Comparison of ENCODE assay signal across 21 cellular contexts in the genomic region with DNA sequence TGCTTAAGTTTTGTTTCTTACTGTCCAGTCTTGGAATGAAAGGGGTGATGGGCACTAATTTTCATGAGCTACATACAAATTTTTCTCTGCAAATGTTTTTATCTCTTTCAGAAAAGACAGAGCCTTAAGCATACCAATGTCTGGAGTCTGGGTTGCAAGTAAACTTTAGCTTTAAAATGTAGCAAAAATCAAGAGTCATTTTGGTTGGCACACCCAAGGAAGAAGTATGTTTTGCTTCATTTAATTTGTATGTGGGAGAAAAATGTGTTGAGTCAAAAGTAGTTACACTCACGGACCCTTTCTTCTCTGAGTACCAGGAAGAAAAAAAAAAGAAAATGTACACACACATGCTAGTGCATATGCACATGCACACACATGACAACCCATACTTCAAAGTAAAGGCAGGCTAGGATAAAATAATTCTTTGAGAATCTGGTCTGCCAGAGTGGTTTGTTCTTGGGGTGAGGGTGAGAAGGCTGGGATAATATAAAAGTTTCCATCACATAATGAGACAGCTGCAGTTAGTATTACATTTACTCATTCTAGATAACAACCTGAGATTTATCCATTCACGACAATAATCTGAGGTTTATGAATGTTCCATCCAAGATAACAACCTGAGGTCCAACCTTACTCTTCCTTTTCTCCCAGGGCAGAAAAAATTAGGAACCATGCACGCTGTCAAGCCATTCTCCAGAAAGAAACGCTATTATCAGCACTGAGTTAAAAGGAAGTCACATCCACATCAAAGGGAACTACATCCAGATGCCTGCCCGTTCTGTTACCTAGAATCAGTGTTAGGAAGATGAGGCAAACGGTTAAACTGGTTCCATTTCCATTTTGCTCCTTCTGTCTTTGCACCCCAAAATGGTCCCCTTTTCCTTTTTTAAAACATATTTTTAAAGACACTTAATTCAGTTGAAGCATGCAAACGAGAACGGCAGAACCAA. TPM values are rescaled to one million over a fixed set of nuclear protein-coding genes. Genes with fewer than 3 reads are reported as not detected.
A peak's percentile ranks its signal among the peaks of the same experiment; 100 is the strongest.
DNase-seq lines count a peak whose midpoint lies in the region; ATAC-seq, FAIRE-seq and TF ChIP-seq lines count a peak whose summit lies in the region.
"Had no signal": no experiment of that assay in that cellular context is flagged by ENCODE, and none has a peak within 500 bp of the region (broad histone marks: within the 10 kb centered on the region; RNA-seq: fewer than 3 reads in every experiment).

No MANE protein-coding gene starts in this region.

- peaks cover 22% of the 10 kb centered on the region for H3K36me3 Mint-ChIP-seq in activated naive CD4-positive, alpha-beta T cell treated with anti-CD3 and anti-CD28 coated beads, Interleukin-2, amount 10 ng/mL, durations not matched to agents 7 days and 5 days
- no peaks in the 10 kb centered on the region for H3K36me3 Mint-ChIP-seq in stimulated activated naive CD8-positive, alpha-beta T cell treated with anti-CD3 and anti-CD28 coated beads, Interleukin-15, Interleukin-2, amounts not matched to agents 100 ng/mL and 50 ng/mL, for 24 hours (ENCODE audit: low read depth)

- H3K27ac Mint-ChIP-seq in activated naive CD4-positive, alpha-beta T cell treated with anti-CD3 and anti-CD28 coated beads, Interleukin-2, amount 10 ng/mL, durations not matched to agents 7 days and 5 days = no peak overlapping the region
- no peak overlapping the region for H3K27ac Mint-ChIP-seq in stimulated activated naive CD8-positive, alpha-beta T cell treated with anti-CD3 and anti-CD28 coated beads, Interleukin-15, Interleukin-2, amounts not matched to agents 100 ng/mL and 50 ng/mL, for 24 hours
- H3K27ac Mint-ChIP-seq: nephron progenitor cell, progenitor cell of endocrine pancreas had no signal

- no peak for TF ChIP-seq CTCF in kidney (IDR thresholded peaks at IDR 0.05; ENCODE audit: borderline replicate concordance, extremely low read depth, insufficient read depth)

- no peaks in the 10 kb centered on the region for H3K27me3 Mint-ChIP-seq in activated naive CD4-positive, alpha-beta T cell treated with anti-CD3 and anti-CD28 coated beads, Interleukin-2, amount 10 ng/mL, durations not matched to agents 7 days and 5 days
- no peaks in the 10 kb centered on the region for H3K27me3 Mint-ChIP-seq in stimulated activated naive CD8-positive, alpha-beta T cell treated with anti-CD3 and anti-CD28 coated beads, Interleukin-15, Interleukin-2, amounts not matched to agents 100 ng/mL and 50 ng/mL, for 24 hours
- H3K27me3 Mint-ChIP-seq: progenitor cell of endocrine pancreas had no signal

- H3K36me3 ChIP-seq in KOPT-K1 (ENCODE audit: insufficient read depth, low read length) (no peaks in the 10 kb centered on the region), adipocyte (ENCODE audit: control insufficient read depth, insufficient read depth, low read length, severe bottlenecking) (no peaks in the 10 kb centered on the region), kidney (ENCODE audit: control insufficient read depth in 1 of 2, insufficient read depth in 2 of 2, low read length in 2 of 2) (no peaks in the 10 kb centered on the region)

- H3K4me3 Mint-ChIP-seq in activated naive CD4-positive, alpha-beta T cell treated with anti-CD3 and anti-CD28 coated beads, Interleukin-2, amount 10 ng/mL, durations not matched to agents 7 days and 5 days = no peak overlapping the region
- H3K4me3 Mint-ChIP-seq in stimulated activated naive CD8-positive, alpha-beta T cell treated with anti-CD3 and anti-CD28 coated beads, Interleukin-15, Interleukin-2, amounts not matched to agents 100 ng/mL and 50 ng/mL, for 24 hours = peak overlapping the region; percentile 59
- H3K4me3 Mint-ChIP-seq: nephron progenitor cell had no signal

- H3K9me3 ChIP-seq in KOPT-K1 (ENCODE audit: insufficient read depth, low read length, poor library complexity, severe bottlenecking) (no peaks in the 10 kb centered on the region), adipocyte (ENCODE audit: control insufficient read depth, low read length) (no peaks in the 10 kb centered on the region), kidney (ENCODE audit: control insufficient read depth in 1 of 2, low read length in 2 of 2) (no peaks in the 10 kb centered on the region)
- H3K9me3 ChIP-seq: MG63 had no signal

- intact Hi-C loops in kidney (cut with DNase I) = no loop called here

- peak; percentile 24 for DNase-seq in activated naive CD4-positive, alpha-beta T cell treated with anti-CD3 and anti-CD28 coated beads, Interleukin-2, amount 10 ng/mL, durations not matched to agents 7 days and 5 days
- DNase-seq in activated naive CD4-positive, alpha-beta T cell treated with Interleukin-2 at 50 U/mL for 16 hours = no peak
- peak; percentile 52 for DNase-seq in adipocyte (ENCODE audit: low read depth)
- no peak for DNase-seq in frontal cortex (ENCODE audit: low spot score in 2 of 2)
- no peak for DNase-seq in kidney
- DNase-seq: activated CD4-positive, CD25-positive, alpha-beta regulatory T cell; activated gamma-delta T cell treated with Interleukin-2 at 50 U/mL for 16 hours; glutamatergic neuron; MG63; NCI-H1417 treated with DMSO at 0.1 percent for 48 hours; NCI-H2107; NCI-H510A treated with DMSO at 0.1 percent for 48 hours; nephron progenitor cell; stimulated activated CD4-positive, alpha-beta T cell treated with anti-CD3 and anti-CD28 coated beads, Interleukin-1b, Interleukin-23, amount 100 ng/mL, for 48 hours; T-helper 9 cell; trophoblast cell had no signal

- H3K9ac ChIP-seq in adipocyte (ENCODE audit: low read length) = no peak overlapping the region
- no peak overlapping the region for H3K9ac ChIP-seq in kidney (ENCODE audit: low read length in 2 of 2)

- H3K4me1 ChIP-seq in adipocyte (ENCODE audit: control insufficient read depth, insufficient read depth, low read length) (peaks cover 24% of the 10 kb centered on the region), kidney (ENCODE audit: control insufficient read depth in 1 of 2, insufficient read depth in 1 of 2, low read depth in 1 of 2, low read length in 2 of 2) (no peaks in the 10 kb centered on the region)

- H3K9me3 Mint-ChIP-seq in activated naive CD4-positive, alpha-beta T cell treated with anti-CD3 and anti-CD28 coated beads, Interleukin-2, amount 10 ng/mL, durations not matched to agents 7 days and 5 days = no peaks in the 10 kb centered on the region
- H3K9me3 Mint-ChIP-seq in stimulated activated naive CD8-positive, alpha-beta T cell treated with anti-CD3 and anti-CD28 coated beads, Interleukin-15, Interleukin-2, amounts not matched to agents 100 ng/mL and 50 ng/mL, for 24 hours = no peaks in the 10 kb centered on the region
- H3K9me3 Mint-ChIP-seq: nephron progenitor cell had no signal

- ATAC-seq in GM21381 (IDR thresholded peaks at IDR 0.05; ENCODE audit: unreplicated experiment) = no peak

- FAIRE-seq in frontal cortex (lab: Jason Lieb, UNC) (no peak), kidney (lab: Jason Lieb, UNC) (no peak)

- peaks cover 36% of the 10 kb centered on the region for H3K4me1 Mint-ChIP-seq in activated naive CD4-positive, alpha-beta T cell treated with anti-CD3 and anti-CD28 coated beads, Interleukin-2, amount 10 ng/mL, durations not matched to agents 7 days and 5 days
- H3K4me1 Mint-ChIP-seq in stimulated activated naive CD8-positive, alpha-beta T cell treated with anti-CD3 and anti-CD28 coated beads, Interleukin-15, Interleukin-2, amounts not matched to agents 100 ng/mL and 50 ng/mL, for 24 hours (ENCODE audit: low read depth) = peaks cover 43% of the 10 kb centered on the region

- CTCF ChIA-PET in activated naive CD4-positive, alpha-beta T cell treated with anti-CD3 and anti-CD28 coated beads, Interleukin-2, amount 10 ng/mL, durations not matched to agents 7 days and 5 days (lab: Charles Lee) = no interaction called here

- H3K4me3 ChIP-seq in adipocyte (ENCODE audit: low read length) (no peak overlapping the region), kidney (ENCODE audit: low read length in 2 of 2) (no peak overlapping the region)
- H3K4me3 ChIP-seq: coronary artery, MG63 had no signal

- H3K27me3 ChIP-seq in adipocyte (replicated peaks; ENCODE audit: control insufficient read depth, insufficient read depth, low read length) = no peaks in the 10 kb centered on the region
- H3K27me3 ChIP-seq: MG63 had no signal

- H3K27ac ChIP-seq in KOPT-K1 (ENCODE audit: low read depth, low read length, poor library complexity, severe bottlenecking) (peak overlapping the region; percentile 82), kidney (ENCODE audit: low read depth in 2 of 2, low read length in 2 of 2) (no peak overlapping the region)
- H3K27ac ChIP-seq: coronary artery had no signal

RNA-seq across cellular contexts. Expression of gene DPYD, which starts 9.3 kb away (rescaled TPM):
- total RNA-seq in frontal cortex (51.4 TPM), kidney (41.6 TPM)
- 4.9 TPM for polyA plus RNA-seq in kidney (ENCODE audit: insufficient read depth, low read depth, low replicate concordance)

Comparison
In these comparisons a context has a peak if more than half of its experiments do, and no peak if none do; other contexts are left out.
1. DNase-seq: peak in activated naive CD4-positive, alpha-beta T cell treated with anti-CD3 and anti-CD28 coated beads, Interleukin-2, amount 10 ng/mL, durations not matched to agents 7 days and 5 days (single experiment) and adipocyte (single experiment); none in activated naive CD4-positive, alpha-beta T cell treated with Interleukin-2 at 50 U/mL for 16 hours (single experiment), frontal cortex (0 of 2) and kidney (single experiment).